Comparison of ENCODE assay signal across 1 cellular context in the genomic region with DNA sequence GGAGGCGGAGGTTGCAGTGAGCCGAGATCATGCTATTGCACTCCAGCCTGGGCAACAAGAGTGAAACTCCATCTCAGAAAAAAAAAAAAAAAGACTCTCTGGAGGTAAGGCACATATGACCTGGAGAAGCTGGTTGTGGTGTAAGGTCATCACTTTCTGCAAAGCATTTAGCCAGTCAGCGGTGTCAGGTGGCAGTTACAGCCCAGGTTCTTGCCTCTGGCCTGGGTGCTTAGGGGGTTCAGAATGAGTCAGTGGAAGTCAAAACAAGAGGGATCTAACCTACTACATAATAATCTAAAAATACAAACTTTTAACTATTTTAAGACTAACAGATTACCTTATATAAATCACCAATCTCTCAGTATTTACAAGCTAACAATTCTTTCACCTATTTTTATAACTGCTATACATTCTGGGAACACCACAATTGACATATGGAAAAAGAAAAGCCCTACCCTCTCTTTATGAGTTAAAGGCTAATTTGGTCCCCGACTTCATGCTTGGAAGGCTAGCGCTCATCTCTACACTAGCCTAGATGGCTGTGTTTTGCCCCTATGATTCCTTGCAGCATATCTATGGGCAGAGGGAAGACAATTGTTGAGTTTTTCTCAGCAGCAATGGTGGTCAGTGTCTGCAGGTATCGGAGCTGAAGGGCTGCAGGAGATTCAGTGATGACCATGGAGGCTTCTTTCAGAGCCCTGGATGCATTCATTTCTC.
TF ChIP-seq lines count a peak whose summit lies in the region.

No MANE protein-coding gene starts in this region.

TF ChIP-seq in IMR-90, 13 proteins besides CTCF, POLR2A, EP300 and RAD21 (continued from another document):
- TF ChIP-seq, protein P1, sequence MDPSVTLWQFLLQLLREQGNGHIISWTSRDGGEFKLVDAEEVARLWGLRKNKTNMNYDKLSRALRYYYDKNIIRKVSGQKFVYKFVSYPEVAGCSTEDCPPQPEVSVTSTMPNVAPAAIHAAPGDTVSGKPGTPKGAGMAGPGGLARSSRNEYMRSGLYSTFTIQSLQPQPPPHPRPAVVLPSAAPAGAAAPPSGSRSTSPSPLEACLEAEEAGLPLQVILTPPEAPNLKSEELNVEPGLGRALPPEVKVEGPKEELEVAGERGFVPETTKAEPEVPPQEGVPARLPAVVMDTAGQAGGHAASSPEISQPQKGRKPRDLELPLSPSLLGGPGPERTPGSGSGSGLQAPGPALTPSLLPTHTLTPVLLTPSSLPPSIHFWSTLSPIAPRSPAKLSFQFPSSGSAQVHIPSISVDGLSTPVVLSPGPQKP (IDR thresholded peaks at IDR 0.05; ENCODE audit: borderline replicate concordance, low read depth, low read length), result no peak
- TF ChIP-seq NFE2L2 (IDR thresholded peaks at IDR 0.05; ENCODE audit: low read depth, low read length) (no peak), RFX5 (IDR thresholded peaks at IDR 0.05; ENCODE audit: low read depth, low read length) (no peak)
